Comparison of ENCODE assay signal across 23 cellular contexts in the genomic region with DNA sequence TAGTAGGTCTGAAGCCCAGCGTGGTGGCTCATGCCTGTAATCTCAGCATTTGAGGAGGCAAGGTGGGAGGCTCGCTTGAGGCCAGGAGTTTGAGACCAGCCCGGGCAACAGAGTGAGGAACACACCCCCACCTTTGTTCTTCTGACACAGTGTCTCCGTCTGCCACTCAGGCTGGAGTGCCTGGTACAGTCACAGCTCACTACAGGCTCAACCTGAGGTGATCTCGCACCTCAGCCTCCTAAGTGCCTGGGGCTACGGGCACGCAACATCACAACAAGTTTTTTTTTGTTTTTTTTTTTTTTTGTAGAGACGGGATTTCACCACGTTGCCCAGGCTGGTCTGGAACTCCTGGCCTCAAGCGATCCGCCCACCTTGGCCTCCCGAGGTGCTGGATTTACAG. TPM values are rescaled to one million over a fixed set of nuclear protein-coding genes. Genes with fewer than 3 reads are reported as not detected.
DNase-seq lines count a peak whose midpoint lies in the region; TF ChIP-seq lines count a peak whose summit lies in the region.
"Had no signal": no experiment of that assay in that cellular context is flagged by ENCODE, and none has a peak within 500 bp of the region (broad histone marks: within the 10 kb centered on the region; RNA-seq: fewer than 3 reads in every experiment).

No MANE protein-coding gene starts in this region.

- no peaks in the 10 kb centered on the region for H3K79me2 ChIP-seq in hepatocyte
- H3K79me2 ChIP-seq: parathyroid adenoma had no signal

- no peaks in the 10 kb centered on the region for H3K9me3 Mint-ChIP-seq in activated CD4-positive, alpha-beta memory T cell treated with anti-CD3 and anti-CD28 coated beads, Interleukin-2, amount 10 ng/mL, durations not matched to agents 7 days and 5 days
- H3K9me3 Mint-ChIP-seq: dendritic cell treated with granulocyte-macrophage colony-stimulating factor and Interleukin-4, amounts not matched to agents 40 ng/mL and 50 ng/mL, for 4 days; IgD-negative memory B cell; stimulated activated memory B cell treated with anti-CD40 and anti-IgM and Interleukin-4, amounts not matched to agents 10 μg/mL and 1 μg/mL and 100 μg/mL, for 72 hours; T-cell had no signal

- H3K9me3 ChIP-seq in hepatocyte (ENCODE audit: low read depth) (no peaks in the 10 kb centered on the region), neutrophil (no peaks in the 10 kb centered on the region), testis (no peaks in the 10 kb centered on the region)
- H3K9me3 ChIP-seq: gastroesophageal sphincter, HAP-1, MG63, thyroid gland had no signal

- H3K9me2 ChIP-seq in hepatocyte (replicated peaks; ENCODE audit: insufficient read depth): no peaks in the 10 kb centered on the region

- H4K20me1 ChIP-seq in hepatocyte (ENCODE audit: insufficient read depth, poor library complexity, severe bottlenecking): no peaks in the 10 kb centered on the region

- H3K4me1 Mint-ChIP-seq in activated CD4-positive, alpha-beta memory T cell treated with anti-CD3 and anti-CD28 coated beads, Interleukin-2, amount 10 ng/mL, durations not matched to agents 7 days and 5 days: no peaks in the 10 kb centered on the region
- H3K4me1 Mint-ChIP-seq: CD4-positive, alpha-beta memory T cell; IgD-negative memory B cell; stimulated activated memory B cell treated with anti-CD40 and anti-IgM and Interleukin-4, amounts not matched to agents 10 μg/mL and 1 μg/mL and 100 μg/mL, for 72 hours had no signal

- peak overlapping the region; percentile 74 for H3K4me2 ChIP-seq in hepatocyte

- peaks cover 11% of the 10 kb centered on the region for H3K4me1 ChIP-seq in hepatocyte (ENCODE audit: insufficient read depth)
- peaks cover 19 to 23% of the 10 kb centered on the region in 2 experiments for H3K4me1 ChIP-seq in neutrophil (ENCODE audit: control insufficient read depth in 1 of 2, insufficient read depth in 1 of 2, low read depth in 1 of 2, low read length in 1 of 2)
- H3K4me1 ChIP-seq in testis: no peaks in the 10 kb centered on the region
- H3K4me1 ChIP-seq: parathyroid adenoma, thyroid gland had no signal

- POLR2A ChIA-PET in activated CD4-positive, alpha-beta memory T cell treated with anti-CD3 and anti-CD28 coated beads, Interleukin-2, amount 10 ng/mL, durations not matched to agents 7 days and 5 days (lab: Charles Lee): no interaction called here

- CTCF ChIA-PET in activated CD4-positive, alpha-beta memory T cell treated with anti-CD3 and anti-CD28 coated beads, Interleukin-2, amount 10 ng/mL, durations not matched to agents 7 days and 5 days (lab: Charles Lee): no interaction called here

- H3K36me3 ChIP-seq in hepatocyte (replicated peaks; ENCODE audit: insufficient read depth, low read depth) (no peaks in the 10 kb centered on the region), neutrophil (no peaks in the 10 kb centered on the region), testis (ENCODE audit: low read depth, missing control alignments) (no peaks in the 10 kb centered on the region)
- H3K36me3 ChIP-seq: gastroesophageal sphincter, HAP-1, MG63, thyroid gland had no signal

- TF ChIP-seq CTCF in hepatocyte (IDR thresholded peaks at IDR 0.05; ENCODE audit: poor library complexity) (no peak), neutrophil (IDR thresholded peaks at IDR 0.05) (no peak), testis (IDR thresholded peaks at IDR 0.05) (no peak)

- no peak for TF ChIP-seq POLR2A in testis (IDR thresholded peaks at IDR 0.05)

- H3K36me3 Mint-ChIP-seq in activated CD4-positive, alpha-beta memory T cell treated with anti-CD3 and anti-CD28 coated beads, Interleukin-2, amount 10 ng/mL, durations not matched to agents 7 days and 5 days (ENCODE audit: low read depth): no peaks in the 10 kb centered on the region
- H3K36me3 Mint-ChIP-seq: CD4-positive, alpha-beta memory T cell; stimulated activated memory B cell treated with anti-CD40 and anti-IgM and Interleukin-4, amounts not matched to agents 10 μg/mL and 1 μg/mL and 100 μg/mL, for 72 hours; T-cell had no signal

- H3K27me3 Mint-ChIP-seq in activated CD4-positive, alpha-beta memory T cell treated with anti-CD3 and anti-CD28 coated beads, Interleukin-2, amount 10 ng/mL, durations not matched to agents 7 days and 5 days: peaks cover 4% of the 10 kb centered on the region
- H3K27me3 Mint-ChIP-seq: IgD-negative memory B cell; stimulated activated memory B cell treated with anti-CD40 and anti-IgM and Interleukin-4, amounts not matched to agents 10 μg/mL and 1 μg/mL and 100 μg/mL, for 72 hours had no signal

- H3K4me3 ChIP-seq in hepatocyte (no peak overlapping the region), neutrophil (ENCODE audit: low read depth in 1 of 2, low read length in 1 of 2) (no peak overlapping the region), testis (no peak overlapping the region)
- H3K4me3 ChIP-seq: gastroesophageal sphincter, HAP-1, MG63, thyroid gland had no signal

- DNase-seq in NCI-H69 (lab: John Stamatoyannopoulos, UW) (peak; percentile 42), hepatocyte (ENCODE audit: low spot score) (no peak), SKM-1 treated with dmso at 0.1 percent for 144 hours (lab: John Stamatoyannopoulos, UW; ENCODE audit: unreplicated experiment) (no peak), testis (no peak)
- no peak for DNase-seq in activated CD4-positive, alpha-beta memory T cell treated with anti-CD3 and anti-CD28 coated beads, Interleukin-2, amount 10 ng/mL, durations not matched to agents 7 days and 5 days
- DNase-seq: activated CD4-positive, alpha-beta T cell treated with anti-CD3 and anti-CD28 coated beads for 48 hours; activated effector memory CD4-positive, alpha-beta T cell treated with anti-CD3 and anti-CD28 coated beads, Interleukin-2, amount 50 U/mL, for 16 hours; CD4-positive, alpha-beta memory T cell; DMS53; left ventricle myocardium superior; MG63; NCI-H1436 treated with DMSO at 0.1 percent for 48 hours; NCI-H774; SHP77 treated with DMSO at 0.1 percent for 48 hours; T-cell; thyroid gland had no signal

- H3K27ac ChIP-seq in hepatocyte (peak overlapping the region; percentile 74), neutrophil (peak overlapping the region; percentile 80), testis (no peak overlapping the region)
- H3K27ac ChIP-seq: gastroesophageal sphincter, parathyroid adenoma, thyroid gland had no signal

- H3K27ac Mint-ChIP-seq in activated CD4-positive, alpha-beta memory T cell treated with anti-CD3 and anti-CD28 coated beads, Interleukin-2, amount 10 ng/mL, durations not matched to agents 7 days and 5 days: no peak overlapping the region
- H3K27ac Mint-ChIP-seq: CD4-positive, alpha-beta memory T cell; dendritic cell treated with granulocyte-macrophage colony-stimulating factor and Interleukin-4, amounts not matched to agents 40 ng/mL and 50 ng/mL, for 4 days; IgD-negative memory B cell; stimulated activated memory B cell treated with anti-CD40 and anti-IgM and Interleukin-4, amounts not matched to agents 10 μg/mL and 1 μg/mL and 100 μg/mL, for 72 hours; T-cell had no signal

- H3K27me3 ChIP-seq in hepatocyte: no peaks in the 10 kb centered on the region
- H3K27me3 ChIP-seq in neutrophil: peaks cover 6% of the 10 kb centered on the region
- no peaks in the 10 kb centered on the region for H3K27me3 ChIP-seq in testis
- H3K27me3 ChIP-seq: gastroesophageal sphincter, MG63, thyroid gland had no signal

- WGBS in hepatocyte (ENCODE audit: low lambda C conversion rate, missing lambda C conversion rate): 53% methylated on average over 12 of the region's 12 CpGs
- WGBS in testis, 2 donors: 82 to 89% methylated on average over 12 of the region's 12 CpGs

- intact Hi-C loops in testis (cut with DNase I; ENCODE audit: low total_unique reads): no loop called here

- H2AFZ ChIP-seq in hepatocyte: peak overlapping the region; percentile 35
- H2AFZ ChIP-seq: parathyroid adenoma had no signal

- H3K4me3 Mint-ChIP-seq in activated CD4-positive, alpha-beta memory T cell treated with anti-CD3 and anti-CD28 coated beads, Interleukin-2, amount 10 ng/mL, durations not matched to agents 7 days and 5 days: no peak overlapping the region
- H3K4me3 Mint-ChIP-seq: CD4-positive, alpha-beta memory T cell; dendritic cell treated with granulocyte-macrophage colony-stimulating factor and Interleukin-4, amounts not matched to agents 40 ng/mL and 50 ng/mL, for 4 days; IgD-negative memory B cell; stimulated activated memory B cell treated with anti-CD40 and anti-IgM and Interleukin-4, amounts not matched to agents 10 μg/mL and 1 μg/mL and 100 μg/mL, for 72 hours; T-cell had no signal

RNA-seq across cellular contexts. Expression of a gene that starts 6.7 kb away (rescaled TPM):
- total RNA-seq in hepatocyte: 15.7 and 17.8 TPM in 2 replicates
- 21.1 and 22.8 TPM in 2 replicates for polyA plus RNA-seq in hepatocyte
- 10 to 100 TPM in 1 of 2 donors, 1 to 10 TPM in 1; 5.8 to 14.8 TPM for total RNA-seq in testis
- polyA plus RNA-seq in testis (ENCODE audit: insufficient read depth, low read depth, low replicate concordance): 20.9 TPM
- 10 to 100 TPM in 1 of 2 experiments, 1 to 10 TPM in 1; 8.2 to 10.6 TPM for total RNA-seq in activated CD4-positive, alpha-beta memory T cell treated with anti-CD3 and anti-CD28 coated beads, Interleukin-2, amount 10 ng/mL, durations not matched to agents 7 days and 5 days

RNA-seq across cellular contexts. Expression of a gene that starts 11.1 kb away (rescaled TPM):
- total RNA-seq in hepatocyte (16.3 and 28.1 TPM in 2 replicates), testis (10 to 100 TPM; 64.3 to 78.0 TPM)
- polyA plus RNA-seq in hepatocyte (16.1 and 18.7 TPM in 2 replicates), testis (ENCODE audit: insufficient read depth, low read depth, low replicate concordance) (60.4 TPM)
- 10 to 100 TPM; 61.1 to 63.9 TPM for total RNA-seq in activated CD4-positive, alpha-beta memory T cell treated with anti-CD3 and anti-CD28 coated beads, Interleukin-2, amount 10 ng/mL, durations not matched to agents 7 days and 5 days

RNA-seq across cellular contexts. Expression of a gene that starts 26.3 kb away (rescaled TPM):
- total RNA-seq in hepatocyte (11.6 and 12.0 TPM in 2 replicates), testis (10 to 100 TPM; 64.2 to 77.4 TPM)
- polyA plus RNA-seq in hepatocyte (9.7 and 12.8 TPM in 2 replicates), testis (ENCODE audit: insufficient read depth, low read depth, low replicate concordance) (149 TPM)
- total RNA-seq in activated CD4-positive, alpha-beta memory T cell treated with anti-CD3 and anti-CD28 coated beads, Interleukin-2, amount 10 ng/mL, durations not matched to agents 7 days and 5 days: 10 to 100 TPM; 23.1 to 25.6 TPM

RNA-seq across cellular contexts. Expression of a gene that starts 56.3 kb away (rescaled TPM):
- 70.8 and 120 TPM in 2 replicates for total RNA-seq in hepatocyte
- 68.1 and 74.1 TPM in 2 replicates for polyA plus RNA-seq in hepatocyte
- 10 to 100 TPM; 55.9 to 82.8 TPM for total RNA-seq in testis
- 45.0 TPM for polyA plus RNA-seq in testis (ENCODE audit: insufficient read depth, low read depth, low replicate concordance)
- 10 to 100 TPM; 46.0 to 54.1 TPM for total RNA-seq in activated CD4-positive, alpha-beta memory T cell treated with anti-CD3 and anti-CD28 coated beads, Interleukin-2, amount 10 ng/mL, durations not matched to agents 7 days and 5 days

RNA-seq across cellular contexts. Expression of a gene that starts 56.4 kb away (rescaled TPM):
- total RNA-seq in hepatocyte: 14.6 and 17.0 TPM in 2 replicates
- 13.3 and 15.3 TPM in 2 replicates for polyA plus RNA-seq in hepatocyte
- total RNA-seq in testis: 10 to 100 TPM; 26.0 to 32.6 TPM
- 33.1 TPM for polyA plus RNA-seq in testis (ENCODE audit: insufficient read depth, low read depth, low replicate concordance)
- 10 to 100 TPM; 12.8 to 15.8 TPM for total RNA-seq in activated CD4-positive, alpha-beta memory T cell treated with anti-CD3 and anti-CD28 coated beads, Interleukin-2, amount 10 ng/mL, durations not matched to agents 7 days and 5 days

Comparison
In these comparisons a context has a peak if more than half of its experiments do, and no peak if none do; other contexts are left out.
1. H3K27ac ChIP-seq: peak in hepatocyte (single experiment) and neutrophil (single experiment); none in testis (0 of 2).